13 cellular contexts compared by ENCODE assay signal in the genomic region with DNA sequence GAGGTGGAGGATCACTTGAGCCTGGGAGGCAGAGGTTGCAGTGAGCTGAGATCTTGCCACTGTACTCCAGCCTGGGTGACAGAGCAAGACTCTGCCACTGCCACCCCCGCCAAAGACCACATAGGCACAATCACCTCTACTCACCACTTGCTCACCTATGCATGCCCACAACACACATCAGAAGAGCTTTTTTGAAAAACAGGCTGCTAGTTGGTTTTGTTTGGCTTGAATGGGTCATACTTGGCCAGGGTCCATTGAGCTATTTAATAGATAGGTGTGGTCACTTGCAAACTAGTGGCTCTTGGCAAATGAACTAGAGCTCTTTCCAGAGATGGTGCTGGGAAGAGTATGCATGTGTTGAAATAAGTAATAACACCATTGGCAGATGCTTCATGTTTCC.
DNase-seq lines count a peak whose midpoint lies in the region; ATAC-seq, FAIRE-seq and TF ChIP-seq lines count a peak whose summit lies in the region.
"Had no signal": no experiment of that assay in that cellular context is flagged by ENCODE, and none has a peak within 500 bp of the region (broad histone marks: within the 10 kb centered on the region; RNA-seq: fewer than 3 reads in every experiment).

No MANE protein-coding gene starts in this region.

- H3K36me3 Mint-ChIP-seq in natural killer cell: peaks cover 19% of the 10 kb centered on the region
- peaks cover 32% of the 10 kb centered on the region for H3K36me3 Mint-ChIP-seq in activated naive CD8-positive, alpha-beta T cell treated with anti-CD3 and anti-CD28 coated beads, Interleukin-2, amount 50 U/mL, for 24 hours (ENCODE audit: low read depth)

- peak; percentile 62 to 82 (median 79) for ATAC-seq in pancreas
- no peak for ATAC-seq in natural killer cell
- ATAC-seq in activated naive CD8-positive, alpha-beta T cell treated with anti-CD3 and anti-CD28 coated beads, Interleukin-2, amount 50 U/mL, for 24 hours: no peak
- ATAC-seq in HG03469 (IDR thresholded peaks at IDR 0.05; ENCODE audit: unreplicated experiment): no peak
- ATAC-seq: K562 had no signal

- H3K4me3 Mint-ChIP-seq in natural killer cell: no peak overlapping the region
- no peak overlapping the region for H3K4me3 Mint-ChIP-seq in activated naive CD8-positive, alpha-beta T cell treated with anti-CD3 and anti-CD28 coated beads, Interleukin-2, amount 50 U/mL, for 24 hours
- H3K4me3 Mint-ChIP-seq: activated naive CD8-positive, alpha-beta T cell treated with anti-CD3 and anti-CD28 coated beads, Interleukin-2, amount 10 ng/mL, durations not matched to agents 7 days and 5 days had no signal

- intact Hi-C loops in pancreas (cut with DNase I) (no loop called here), natural killer cell (cut with micrococcal nuclease) (no loop called here)

- H3K4me3 ChIP-seq in pancreas: no peak overlapping the region
- H3K4me3 ChIP-seq: K562 had no signal

- H3K9me3 Mint-ChIP-seq in natural killer cell: no peaks in the 10 kb centered on the region
- H3K9me3 Mint-ChIP-seq in activated naive CD8-positive, alpha-beta T cell treated with anti-CD3 and anti-CD28 coated beads, Interleukin-2, amount 50 U/mL, for 24 hours: no peaks in the 10 kb centered on the region
- H3K9me3 Mint-ChIP-seq: activated naive CD8-positive, alpha-beta T cell treated with anti-CD3 and anti-CD28 coated beads, Interleukin-2, amount 10 ng/mL, durations not matched to agents 7 days and 5 days had no signal

- no peaks in the 10 kb centered on the region for H3K27me3 ChIP-seq in pancreas

- H3K4me1 Mint-ChIP-seq in natural killer cell: no peaks in the 10 kb centered on the region
- peaks cover 2% of the 10 kb centered on the region for H3K4me1 Mint-ChIP-seq in activated naive CD8-positive, alpha-beta T cell treated with anti-CD3 and anti-CD28 coated beads, Interleukin-2, amount 50 U/mL, for 24 hours
- H3K4me1 Mint-ChIP-seq: activated naive CD8-positive, alpha-beta T cell treated with anti-CD3 and anti-CD28 coated beads, Interleukin-2, amount 10 ng/mL, durations not matched to agents 7 days and 5 days had no signal

- FAIRE-seq in pancreas (lab: Jason Lieb, UNC): no peak
- FAIRE-seq: K562 had no signal

- no peaks in the 10 kb centered on the region for H3K27me3 Mint-ChIP-seq in natural killer cell (ENCODE audit: low read depth in 2 of 2)
- no peaks in the 10 kb centered on the region for H3K27me3 Mint-ChIP-seq in activated naive CD8-positive, alpha-beta T cell treated with anti-CD3 and anti-CD28 coated beads, Interleukin-2, amount 50 U/mL, for 24 hours
- H3K27me3 Mint-ChIP-seq: activated naive CD8-positive, alpha-beta T cell treated with anti-CD3 and anti-CD28 coated beads, Interleukin-2, amount 10 ng/mL, durations not matched to agents 7 days and 5 days had no signal

- H3K36me3 ChIP-seq in pancreas: peaks cover 0 to 10% (median 0%) of the 10 kb centered on the region in 3 donors

- peaks cover 8 to 18% (median 16%) of the 10 kb centered on the region in 3 donors for H3K4me1 ChIP-seq in pancreas

- DNase-seq in EL (peak; percentile 50), NCI-H2196 treated with DMSO at 0.1 percent for 48 hours (lab: John Stamatoyannopoulos, UW; ENCODE audit: unreplicated experiment) (peak; percentile 54), epithelial cell of prostate (ENCODE audit: low read depth, low spot score) (peak; percentile 34), pancreas (peak in 3 of 6 donors; percentile 35 to 58 (median 51)), natural killer cell (no peak)
- DNase-seq in stimulated activated CD4-positive, alpha-beta T cell treated with anti-CD3 and anti-CD28 coated beads, Interleukin-2, amount 100 ng/mL, for 48 hours: no peak
- no peak for DNase-seq in activated naive CD8-positive, alpha-beta T cell treated with anti-CD3 and anti-CD28 coated beads, Interleukin-2, amount 50 U/mL, for 24 hours
- DNase-seq: activated CD4-positive, alpha-beta T cell treated with anti-CD3 and anti-CD28 coated beads for 4 hours; activated naive CD8-positive, alpha-beta T cell treated with anti-CD3 and anti-CD28 coated beads, Interleukin-2, amount 10 ng/mL, durations not matched to agents 7 days and 5 days; foreskin melanocyte; GDM1 had no signal

- H3K9me3 ChIP-seq in pancreas: no peaks in the 10 kb centered on the region

- H3K27ac Mint-ChIP-seq in natural killer cell: peak overlapping the region in 1 of 2 donors; percentile 21
- no peak overlapping the region for H3K27ac Mint-ChIP-seq in activated naive CD8-positive, alpha-beta T cell treated with anti-CD3 and anti-CD28 coated beads, Interleukin-2, amount 50 U/mL, for 24 hours
- H3K27ac Mint-ChIP-seq: activated naive CD8-positive, alpha-beta T cell treated with anti-CD3 and anti-CD28 coated beads, Interleukin-2, amount 10 ng/mL, durations not matched to agents 7 days and 5 days had no signal

- H3K27ac ChIP-seq in epithelial cell of prostate (no peak overlapping the region), pancreas (peak overlapping the region in 1 of 4 donors; percentile 24)

- no peak for TF ChIP-seq CTCF in pancreas (IDR thresholded peaks at IDR 0.05)
- no peak for TF ChIP-seq CTCF in natural killer cell (IDR thresholded peaks at IDR 0.05)

- 93 to 94% methylated on average over 1 of the region's 1 CpG for WGBS in pancreas, 2 donors

Comparison
In these comparisons a context has a peak if more than half of its experiments do, and no peak if none do; other contexts are left out.
1. DNase-seq: peak in EL (single experiment), NCI-H2196 treated with DMSO at 0.1 percent for 48 hours (single experiment) and epithelial cell of prostate (single experiment); none in natural killer cell (single experiment), stimulated activated CD4-positive, alpha-beta T cell treated with anti-CD3 and anti-CD28 coated beads, Interleukin-2, amount 100 ng/mL, for 48 hours (0 of 2) and activated naive CD8-positive, alpha-beta T cell treated with anti-CD3 and anti-CD28 coated beads, Interleukin-2, amount 50 U/mL, for 24 hours (single experiment).
2. ATAC-seq: peak in pancreas (4 of 4); none in natural killer cell (0 of 3), activated naive CD8-positive, alpha-beta T cell treated with anti-CD3 and anti-CD28 coated beads, Interleukin-2, amount 50 U/mL, for 24 hours (single experiment) and HG03469 (single experiment).